33 cellular contexts compared by ENCODE assay signal in genomic region chr7:15213093-15213492, GRCh38.
"Had no signal": no experiment of that assay in that cellular context is flagged by ENCODE, and none has a peak within 500 bp of the region (broad histone marks: within the 10 kb centered on the region; RNA-seq: fewer than 3 reads in every experiment).

No MANE protein-coding gene starts in this region.

- H3K27ac ChIP-seq: adrenal gland, body of pancreas, brain microvascular endothelial cell, breast epithelium, VCaP had no signal

- FAIRE-seq: astrocyte, TTC549 had no signal

- H3K4me3 ChIP-seq: adrenal gland, body of pancreas, breast epithelium had no signal

- H3K27me3 ChIP-seq: adrenal gland, body of pancreas, brain microvascular endothelial cell, breast epithelium had no signal

- DNase-seq: activated B cell treated with CpG ODN at 0.5 μM for 24 hours; activated CD4-positive, alpha-beta memory T cell treated with anti-CD3 and anti-CD28 coated beads for 36 hours; activated CD4-positive, alpha-beta T cell treated with anti-CD3 and anti-CD28 coated beads for 4 hours; activated CD4-positive, alpha-beta T cell treated with anti-CD3 and anti-CD28 coated beads, Interleukin-2, amount 10 ng/mL, durations not matched to agents 24 days and 14 days; activated CD4-positive, alpha-beta T cell treated with anti-CD3 and anti-CD28 coated beads, Interleukin-2, amount 50 U/mL, for 1 hour; activated CD4-positive, alpha-beta T cell treated with anti-CD3 and anti-CD28 coated beads, Interleukin-2, amount 50 U/mL, for 4 hours; activated CD4-positive, CD25-positive, alpha-beta regulatory T cell treated with anti-CD3 and anti-CD28 coated beads, Interleukin-2, amount 50 U/mL, for 72 hours; activated CD8-positive, alpha-beta memory T cell treated with anti-CD3 and anti-CD28 coated beads, Interleukin-2, amount 50 U/mL, for 4 hours; activated CD8-positive, alpha-beta T cell treated with anti-CD3 and anti-CD28 coated beads for 36 hours; activated effector memory CD4-positive, alpha-beta T cell treated with anti-CD3 and anti-CD28 coated beads, Interleukin-2, amount 50 U/mL, for 16 hours; activated gamma-delta T cell treated with Interleukin-2 at 50 U/mL for 16 hours; activated naive CD4-positive, alpha-beta T cell; activated naive CD4-positive, alpha-beta T cell treated with anti-CD3 and anti-CD28 coated beads for 36 hours; activated naive CD4-positive, alpha-beta T cell treated with anti-CD3 and anti-CD28 coated beads, Interleukin-2, amount 50 U/mL, for 16 hours; activated naive CD8-positive, alpha-beta T cell treated with anti-CD3 and anti-CD28 coated beads for 36 hours; activated T-cell treated with anti-CD3 and anti-CD28 coated beads for 4 hours; activated T-cell treated with anti-CD3 and anti-CD28 coated beads, Interleukin-2, amount 50 U/mL, for 1 hour; activated T-cell treated with anti-CD3 and anti-CD28 coated beads, Interleukin-2, amount 50 U/mL, for 4 hours; activated T-cell treated with anti-CD3 and anti-CD28 coated beads, Interleukin-2, amount 50 U/mL, for 72 hours; adrenal gland; amniotic stem cell; aorta; body of pancreas; brain microvascular endothelial cell; central memory CD4-positive, alpha-beta T cell; T-helper 2 cell; T-helper 9 cell had no signal

- H3K4me1 ChIP-seq: adrenal gland, body of pancreas, breast epithelium had no signal

- H3K36me3 ChIP-seq: adrenal gland, brain microvascular endothelial cell, breast epithelium had no signal

- H3K9me3 ChIP-seq: adrenal gland, body of pancreas, breast epithelium had no signal

- ATAC-seq: activated CD8-positive, alpha-beta T cell treated with anti-CD3 and anti-CD28 coated beads for 36 hours; activated naive CD4-positive, alpha-beta T cell treated with anti-CD3 and anti-CD28 coated beads, Interleukin-2, amount 50 U/mL, for 72 hours; activated T-cell treated with anti-CD3 and anti-CD28 coated beads, Interleukin-2, amount 50 U/mL, for 4 hours; activated T-cell treated with anti-CD3 and anti-CD28 coated beads, Interleukin-2, amount 50 U/mL, for 72 hours; activated T-helper 17 cell treated with anti-CD3 and anti-CD28 coated beads, Interleukin-2, amount 50 U/mL, for 72 hours; body of pancreas had no signal
